8 cellular contexts compared by ENCODE assay signal in genomic region chr19:52297601-52298358, GRCh38. TPM values are rescaled to one million over a fixed set of nuclear protein-coding genes. Genes with fewer than 3 reads are reported as not detected.
DNase-seq lines count a peak whose midpoint lies in the region; ATAC-seq, FAIRE-seq and TF ChIP-seq lines count a peak whose summit lies in the region.

No MANE protein-coding gene starts in this region.

- no peak for FAIRE-seq in GM12891 (lab: Jason Lieb, UNC)

- DNase-seq in AG09309 (ENCODE audit: low read depth) (no peak), RWPE2 (ENCODE audit: low spot score) (no peak), osteocyte (ENCODE audit: extremely low spot score, unreplicated experiment) (no peak), activated gamma-delta T cell (lab: John Stamatoyannopoulos, UW) (no peak), GM12891 (ENCODE audit: insufficient read length, low spot score) (no peak)

- ATAC-seq in GM19452 (IDR thresholded peaks at IDR 0.05; ENCODE audit: unreplicated experiment) (peak; percentile 16), RWPE2 (ENCODE audit: low read depth) (no peak; the same call in 1 of the 3 replicates), GM21390 (IDR thresholded peaks at IDR 0.05; ENCODE audit: unreplicated experiment) (no peak)

- no peak for TF ChIP-seq CTCF in AG09309 (IDR thresholded peaks at IDR 0.05; ENCODE audit: control insufficient read depth, insufficient read depth, low read depth, low read length, missing control alignments)
- no peak for TF ChIP-seq CTCF in RWPE2 (IDR thresholded peaks at IDR 0.05; ENCODE audit: poor library complexity, severe bottlenecking)
- TF ChIP-seq CTCF in osteocyte (IDR thresholded peaks at IDR 0.05): no peak

- H3K27me3 ChIP-seq in RWPE2 (ENCODE audit: insufficient read depth, poor library complexity, severe bottlenecking): no peaks in the 10 kb centered on the region
- H3K27me3 ChIP-seq in esophagus (ENCODE audit: control insufficient read depth in 1 of 2, insufficient read depth in 2 of 2, low read length in 2 of 2): no peaks in the 10 kb centered on the region

- H3K4me1 ChIP-seq in RWPE2 (ENCODE audit: insufficient read depth, poor library complexity, severe bottlenecking) (no peaks in the 10 kb centered on the region), esophagus (ENCODE audit: control insufficient read depth in 2 of 2, insufficient read depth in 2 of 2, low read length in 1 of 2) (peaks cover 0 to 3% of the 10 kb centered on the region in 2 donors)

- peaks cover 19% of the 10 kb centered on the region for H3K4me1 Mint-ChIP-seq in osteocyte (ENCODE audit: unreplicated experiment)

- H3K36me3 Mint-ChIP-seq in osteocyte (ENCODE audit: unreplicated experiment): peaks cover 40% of the 10 kb centered on the region

- H3K4me3 Mint-ChIP-seq in osteocyte (ENCODE audit: unreplicated experiment): peak overlapping the region; percentile 94

- 18 to 20% methylated on average over 18 of the region's 18 CpGs for WGBS in esophagus, 2 donors

- no peak for TF ChIP-seq POLR2A in GM12891 (IDR thresholded peaks at IDR 0.05; ENCODE audit: low read depth, low read length)

- H3K9me3 Mint-ChIP-seq in osteocyte (ENCODE audit: unreplicated experiment): peaks cover 7% of the 10 kb centered on the region

- H3K27ac Mint-ChIP-seq in osteocyte (ENCODE audit: unreplicated experiment): peak overlapping the region; percentile 97

- H3K9me3 ChIP-seq in RWPE2 (ENCODE audit: severe bottlenecking): no peaks in the 10 kb centered on the region
- peaks cover 0 to 18% of the 10 kb centered on the region in 2 donors for H3K9me3 ChIP-seq in esophagus (ENCODE audit: control insufficient read depth in 2 of 2, insufficient read depth in 1 of 2, low read depth in 1 of 2, low read length in 1 of 2)

- H3K36me3 ChIP-seq in RWPE2 (ENCODE audit: low read depth): peaks cover 37% of the 10 kb centered on the region
- peaks cover 10 to 18% of the 10 kb centered on the region in 2 donors for H3K36me3 ChIP-seq in esophagus (ENCODE audit: control insufficient read depth in 2 of 2, insufficient read depth in 2 of 2, low read length in 1 of 2)

- no peaks in the 10 kb centered on the region for H3K27me3 Mint-ChIP-seq in osteocyte (ENCODE audit: unreplicated experiment)

- peak overlapping the region; percentile 87 for H3K4me3 ChIP-seq in AG09309 (ENCODE audit: control insufficient read depth, low read depth, low read length)
- peak overlapping the region; percentile 98 for H3K4me3 ChIP-seq in RWPE2 (ENCODE audit: severe bottlenecking)
- peak overlapping the region; percentile 70 to 85 for H3K4me3 ChIP-seq in esophagus (ENCODE audit: low read depth in 1 of 2, low read length in 2 of 2)

- H3K27ac ChIP-seq in RWPE2 (ENCODE audit: poor library complexity, severe bottlenecking) (peak overlapping the region; percentile 38), esophagus (ENCODE audit: low read depth in 2 of 2, low read length in 1 of 2) (peak overlapping the region; percentile 85 to 97)

TF ChIP-seq in GM12891, 5 proteins besides CTCF, POLR2A, EP300 and RAD21:
- TF ChIP-seq POU2F2 (IDR thresholded peaks at IDR 0.05; ENCODE audit: low read depth, low read length) (no peak), TAF1 (IDR thresholded peaks at IDR 0.05; ENCODE audit: low read depth, low read length) (no peak), PAX5 (IDR thresholded peaks at IDR 0.05; ENCODE audit: insufficient read depth, low read length, severe bottlenecking) (no peak), POLR2AphosphoS5 (IDR thresholded peaks at IDR 0.05; ENCODE audit: low read depth, low read length) (no peak), SPI1 (IDR thresholded peaks at IDR 0.05; ENCODE audit: low read depth, low read length) (no peak)

RNA-seq across cellular contexts. Expression of gene ZNF480, which starts 0.8 kb away (rescaled TPM):
- polyA plus RNA-seq in esophagus: 1 to 10 TPM; 5.7 to 6.0 TPM
- 13.5 TPM in 2 replicates for total RNA-seq in osteocyte
- 3.2 TPM for polyA plus RNA-seq in GM12891 (2012; ENCODE audit: low read depth, missing spikeins)

RNA-seq across cellular contexts. Expression of gene ZNF766, which starts 28.4 kb away (rescaled TPM):
- 1 to 10 TPM; 1.7 to 2.7 TPM for polyA plus RNA-seq in esophagus
- 20.2 and 20.3 TPM in 2 replicates for total RNA-seq in osteocyte
- polyA plus RNA-seq in GM12891 (2012; ENCODE audit: low read depth, missing spikeins): 9.8 TPM

RNA-seq across cellular contexts. Expression of gene ZNF610, which starts 38.3 kb away (rescaled TPM):
- under 1 TPM; 0.19 to 0.43 TPM for polyA plus RNA-seq in esophagus
- 3.8 and 6.6 TPM in 2 replicates for total RNA-seq in osteocyte
- polyA plus RNA-seq in GM12891 (2012; ENCODE audit: low read depth, missing spikeins): 1.1 TPM
